In the genomic region with DNA sequence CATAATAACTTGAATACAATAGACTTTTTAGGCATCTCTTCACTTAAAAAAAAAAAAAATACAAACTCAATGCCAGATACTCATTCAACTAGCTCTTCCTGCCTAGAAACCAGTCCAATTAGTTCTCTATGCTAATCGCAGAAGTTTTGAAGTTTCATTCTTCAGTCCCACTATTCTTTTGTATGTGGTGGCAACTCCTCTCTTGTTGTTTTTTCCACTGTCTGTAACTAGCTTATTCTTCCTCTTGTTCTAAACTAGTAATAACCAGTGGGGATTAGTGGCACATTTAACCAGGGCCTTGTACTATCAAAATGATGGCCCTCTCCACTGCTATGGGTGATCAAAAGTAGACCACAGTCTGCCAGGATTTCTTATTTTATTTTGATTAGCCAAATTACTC, we compare ENCODE assay signal across 27 cellular contexts. TPM values are rescaled to one million over a fixed set of nuclear protein-coding genes. Genes with fewer than 3 reads are reported as not detected.
DNase-seq lines count a peak whose midpoint lies in the region; ATAC-seq and TF ChIP-seq lines count a peak whose summit lies in the region.
"Had no signal": no experiment of that assay in that cellular context is flagged by ENCODE, and none has a peak within 500 bp of the region (broad histone marks: within the 10 kb centered on the region; RNA-seq: fewer than 3 reads in every experiment).

No MANE protein-coding gene starts in this region.

- DNase-seq in NCI-H82 (lab: John Stamatoyannopoulos, UW) (peak; percentile 8), NCI-H82 treated with DMSO at 0.1 percent for 48 hours (lab: John Stamatoyannopoulos, UW; ENCODE audit: unreplicated experiment) (no peak), activated B cell treated with CpG ODN at 0.5 μM for 24 hours (no peak), memory B cell (ENCODE audit: low spot score in 2 of 2) (no peak), HEK293T (ENCODE audit: extremely low spot score) (no peak), AG08396 (ENCODE audit: low spot score) (no peak), SJCRH30 (no peak)
- DNase-seq in CD4-positive, alpha-beta T cell: no peak
- DNase-seq: activated CD4-positive, alpha-beta T cell treated with anti-CD3 and anti-CD28 coated beads, Interleukin-2, amount 50 U/mL, for 1 hour; activated CD8-positive, alpha-beta memory T cell treated with anti-CD3 and anti-CD28 coated beads, Interleukin-2, amount 10 ng/mL, durations not matched to agents 7 days and 5 days; activated naive CD4-positive, alpha-beta T cell treated with Interleukin-2 at 50 U/mL for 16 hours; anterior cingulate cortex; colonic mucosa; DND-41; effector CD4-positive, alpha-beta T cell; NCI-H1092; NCI-H1694; posterior cingulate gyrus; RPMI8226 had no signal

- H3K4me3 Mint-ChIP-seq in CD4-positive, alpha-beta T cell: no peak overlapping the region
- H3K4me3 Mint-ChIP-seq in activated B cell treated with CpG ODN at 0.5 μM for 24 hours: no peak overlapping the region
- H3K4me3 Mint-ChIP-seq in memory B cell: no peak overlapping the region
- H3K4me3 Mint-ChIP-seq: activated CD8-positive, alpha-beta memory T cell treated with anti-CD3 and anti-CD28 coated beads, Interleukin-2, amount 10 ng/mL, durations not matched to agents 7 days and 5 days; activated T-helper 1 cell treated with anti-CD3 and anti-CD28 coated beads, Interleukin-12 subunit alpha, Interleukin-12 subunit beta, Interleukin-2, Interleukin-4 antibody, amounts not matched to agents 30 ng/mL and 10 ng/mL and 1 ng/mL, durations not matched to agents 14 hours and 24 hours and 36 hours; GM23338 had no signal

- no peak for TF ChIP-seq CTCF in CD4-positive, alpha-beta T cell (IDR thresholded peaks at IDR 0.05)
- no peak for TF ChIP-seq CTCF in activated B cell treated with CpG ODN at 0.5 μM for 24 hours (IDR thresholded peaks at IDR 0.05)

- no peaks in the 10 kb centered on the region for H3K4me1 Mint-ChIP-seq in CD4-positive, alpha-beta T cell (ENCODE audit: low read depth)
- H3K4me1 Mint-ChIP-seq in activated B cell treated with CpG ODN at 0.5 μM for 24 hours (peaks cover 46% of the 10 kb centered on the region), memory B cell (peaks cover 19% of the 10 kb centered on the region)
- H3K4me1 Mint-ChIP-seq: activated CD8-positive, alpha-beta memory T cell treated with anti-CD3 and anti-CD28 coated beads, Interleukin-2, amount 10 ng/mL, durations not matched to agents 7 days and 5 days had no signal

- H3K36me3 Mint-ChIP-seq in CD4-positive, alpha-beta T cell (ENCODE audit: low read depth): peaks cover 36% of the 10 kb centered on the region
- H3K36me3 Mint-ChIP-seq in activated B cell treated with CpG ODN at 0.5 μM for 24 hours (ENCODE audit: low read depth): peaks cover 30% of the 10 kb centered on the region
- peaks cover 5% of the 10 kb centered on the region for H3K36me3 Mint-ChIP-seq in memory B cell

- no peaks in the 10 kb centered on the region for H3K4me1 ChIP-seq in SJCRH30
- H3K4me1 ChIP-seq: colonic mucosa, right atrium auricular region had no signal

- CTCF ChIA-PET in CD4-positive, alpha-beta T cell (lab: Charles Lee): no interaction called here
- CTCF ChIA-PET in activated B cell treated with CpG ODN at 0.5 μM for 24 hours (lab: Charles Lee): no interaction called here
- CTCF ChIA-PET in HEK293T (lab: Yijun Ruan, JAX): no interaction called here

- no peaks in the 10 kb centered on the region for H3K9me3 ChIP-seq in CD4-positive, alpha-beta T cell (ENCODE audit: control insufficient read depth, low read length)
- no peaks in the 10 kb centered on the region; the same call in 1 of the 2 replicates for H3K9me3 ChIP-seq in SJCRH30 (replicated peaks)
- H3K9me3 ChIP-seq: colonic mucosa, right atrium auricular region, SJSA1, tibial nerve had no signal

- ATAC-seq in CD4-positive, alpha-beta T cell (ENCODE audit: poor library complexity): no peak
- ATAC-seq in activated B cell treated with CpG ODN at 0.5 μM for 24 hours (ENCODE audit: low read depth) (no peak), memory B cell (ENCODE audit: low read depth) (no peak)
- ATAC-seq: activated CD8-positive, alpha-beta memory T cell treated with anti-CD3 and anti-CD28 coated beads, Interleukin-2, amount 10 ng/mL, durations not matched to agents 7 days and 5 days; GM23338 had no signal

- no peaks in the 10 kb centered on the region for H3K9me3 Mint-ChIP-seq in CD4-positive, alpha-beta T cell
- H3K9me3 Mint-ChIP-seq in activated B cell treated with CpG ODN at 0.5 μM for 24 hours (peaks cover 2% of the 10 kb centered on the region), memory B cell (no peaks in the 10 kb centered on the region)
- H3K9me3 Mint-ChIP-seq: activated T-helper 1 cell treated with anti-CD3 and anti-CD28 coated beads, Interleukin-12 subunit alpha, Interleukin-12 subunit beta, Interleukin-2, Interleukin-4 antibody, amounts not matched to agents 30 ng/mL and 10 ng/mL and 1 ng/mL, durations not matched to agents 14 hours and 24 hours and 36 hours; GM23338 had no signal

- peaks cover 7% of the 10 kb centered on the region for H3K36me3 ChIP-seq in SJCRH30
- H3K36me3 ChIP-seq: colonic mucosa, right atrium auricular region, SJSA1 had no signal

- H3K27ac Mint-ChIP-seq in CD4-positive, alpha-beta T cell: peak overlapping the region; percentile 31
- peak overlapping the region; percentile 46 for H3K27ac Mint-ChIP-seq in activated B cell treated with CpG ODN at 0.5 μM for 24 hours
- H3K27ac Mint-ChIP-seq in memory B cell: peak overlapping the region; percentile 35
- H3K27ac Mint-ChIP-seq: activated CD8-positive, alpha-beta memory T cell treated with anti-CD3 and anti-CD28 coated beads, Interleukin-2, amount 10 ng/mL, durations not matched to agents 7 days and 5 days; activated T-helper 1 cell treated with anti-CD3 and anti-CD28 coated beads, Interleukin-12 subunit alpha, Interleukin-12 subunit beta, Interleukin-2, Interleukin-4 antibody, amounts not matched to agents 30 ng/mL and 10 ng/mL and 1 ng/mL, durations not matched to agents 14 hours and 24 hours and 36 hours; GM23338 had no signal

- intact Hi-C loops in CD4-positive, alpha-beta T cell (cut with DNase I, micrococcal nuclease): no loop called here
- intact Hi-C loops in activated B cell treated with CpG ODN at 0.5 μM for 24 hours (cut with micrococcal nuclease): loop anchor here (5.0 kb wide), 1 partner anchor 471 kb away; no protein-coding TSS in a partner anchor

- POLR2A ChIA-PET in CD4-positive, alpha-beta T cell (lab: Charles Lee): no interaction called here
- POLR2A ChIA-PET in activated B cell treated with CpG ODN at 0.5 μM for 24 hours (lab: Charles Lee): no interaction called here
- POLR2A ChIA-PET in HEK293T (lab: Yijun Ruan, JAX): interaction anchor here (1.1 kb wide), 1 partner anchor 53 kb away, joined by 3 read pairs; the partner anchor contains the start of genes HS2ST1 and SELENOF

- no peak overlapping the region for H3K4me3 ChIP-seq in SJCRH30
- H3K4me3 ChIP-seq: colonic mucosa, GM23338, hepatocyte, right atrium auricular region, SJSA1, tibial nerve had no signal

- H3K27me3 ChIP-seq in CD4-positive, alpha-beta T cell (ENCODE audit: control insufficient read depth, insufficient read depth, low read length): no peaks in the 10 kb centered on the region
- no peaks in the 10 kb centered on the region for H3K27me3 ChIP-seq in SJCRH30
- H3K27me3 ChIP-seq: colonic mucosa, hepatocyte, right atrium auricular region, SJSA1, tibial nerve had no signal

- H3K27ac ChIP-seq in CD4-positive, alpha-beta T cell (ENCODE audit: low read depth, low read length): no peak overlapping the region
- no peak overlapping the region for H3K27ac ChIP-seq in SJCRH30
- H3K27ac ChIP-seq: 22Rv1, C4-2B, colonic mucosa, hepatocyte, right atrium auricular region, SJSA1, tibial nerve had no signal

- no peaks in the 10 kb centered on the region for H3K27me3 Mint-ChIP-seq in CD4-positive, alpha-beta T cell
- no peaks in the 10 kb centered on the region for H3K27me3 Mint-ChIP-seq in activated B cell treated with CpG ODN at 0.5 μM for 24 hours
- H3K27me3 Mint-ChIP-seq in memory B cell: no peaks in the 10 kb centered on the region
- H3K27me3 Mint-ChIP-seq: activated CD8-positive, alpha-beta memory T cell treated with anti-CD3 and anti-CD28 coated beads, Interleukin-2, amount 10 ng/mL, durations not matched to agents 7 days and 5 days had no signal

TF ChIP-seq in HEK293T, 16 proteins besides CTCF, POLR2A, EP300 and RAD21:
- TF ChIP-seq HDGF (IDR thresholded peaks at IDR 0.05; ENCODE audit: borderline replicate concordance): no peak

RNA-seq across cellular contexts. Expression of gene SELENOF, which starts 52.5 kb away (rescaled TPM):
- total RNA-seq in CD4-positive, alpha-beta T cell: 10 to 100 TPM; 74.1 to 74.9 TPM
- 172 TPM in 2 replicates for total RNA-seq in activated B cell treated with CpG ODN at 0.5 μM for 24 hours
- 162 and 174 TPM in 2 replicates for total RNA-seq in SJCRH30 (2014; rRNA removed; shearing (Covaris generic))

RNA-seq across cellular contexts. Expression of gene HS2ST1, which starts 53.0 kb away (rescaled TPM):
- total RNA-seq in CD4-positive, alpha-beta T cell: 1 to 10 TPM; 6.7 to 6.9 TPM
- 17.3 and 24.2 TPM in 2 replicates for total RNA-seq in activated B cell treated with CpG ODN at 0.5 μM for 24 hours
- 39.4 and 45.0 TPM in 2 replicates for total RNA-seq in SJCRH30 (2014; rRNA removed; shearing (Covaris generic))
